In the genomic region with DNA sequence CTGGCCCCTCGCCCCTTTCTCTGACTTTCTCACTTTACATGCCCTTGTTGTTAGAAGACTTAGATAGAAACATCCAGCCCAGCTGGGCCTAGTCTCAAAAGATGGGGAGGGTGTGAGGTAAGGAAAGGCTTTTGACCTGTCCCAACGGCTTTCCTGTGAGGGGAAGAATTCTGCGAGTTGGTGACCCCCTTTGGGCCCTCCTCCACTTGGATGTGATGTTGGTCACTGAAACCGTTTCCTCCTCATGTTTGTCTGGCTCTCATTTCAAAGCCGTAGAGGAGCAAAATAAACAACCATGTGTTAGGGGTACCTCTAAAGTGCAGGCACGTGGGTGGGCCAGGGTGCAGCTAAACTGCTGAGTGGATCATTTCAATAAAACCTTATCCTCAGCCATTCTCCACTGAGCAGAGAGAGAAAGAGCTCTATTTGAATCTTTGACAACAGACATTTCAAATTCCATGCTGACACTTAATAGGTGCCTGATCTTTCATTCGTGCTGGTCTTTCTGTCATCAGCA, we compare ENCODE assay signal across 8 cellular contexts.
DNase-seq lines count a peak whose midpoint lies in the region; ATAC-seq, FAIRE-seq and TF ChIP-seq lines count a peak whose summit lies in the region.

No MANE protein-coding gene starts in this region.

- peak; percentile 4 for DNase-seq in stimulated activated CD8-positive, alpha-beta memory T cell treated with anti-CD3 and anti-CD28 coated beads, Interleukin-12 subunit alpha, Interleukin-12 subunit beta, amount 100 ng/mL, for 4 hours (ENCODE audit: low read depth)
- DNase-seq in stimulated activated CD8-positive, alpha-beta memory T cell treated with anti-CD3 and anti-CD28 coated beads, Interleukin-4, amount 100 ng/mL, for 48 hours, result no peak
- DNase-seq in MCF 10A (ENCODE audit: unreplicated experiment) (no peak), mucosa of gallbladder (ENCODE audit: low spot score) (peak; percentile 11), COLO829 (ENCODE audit: low spot score) (no peak), D721Med (ENCODE audit: insufficient read length, low spot score) (no peak)

- intact Hi-C loops in MCF 10A (cut with micrococcal nuclease), result no loop called here

- H3K4me1 Mint-ChIP-seq in MCF 10A (ENCODE audit: insufficient read depth, unreplicated experiment), result peaks cover 7% of the 10 kb centered on the region

- peak overlapping the region; percentile 94 for H3K27ac ChIP-seq in urinary bladder (ENCODE audit: low read depth)

- H3K9me3 Mint-ChIP-seq in MCF 10A (ENCODE audit: unreplicated experiment), result no peaks in the 10 kb centered on the region

- no peak for ATAC-seq in HG02678 (IDR thresholded peaks at IDR 0.05; ENCODE audit: unreplicated experiment)

- H3K36me3 ChIP-seq in urinary bladder (ENCODE audit: insufficient read depth), result no peaks in the 10 kb centered on the region

- WGBS in urinary bladder, result 5% methylated on average over 7 of the region's 7 CpGs

- no peak for TF ChIP-seq CTCF in MCF 10A (IDR thresholded peaks at IDR 0.05; ENCODE audit: unreplicated experiment)
- TF ChIP-seq CTCF in D721Med (IDR thresholded peaks at IDR 0.05; ENCODE audit: insufficient read depth, missing control alignments), result no peak

- H3K4me1 ChIP-seq in urinary bladder (ENCODE audit: insufficient read depth), result no peaks in the 10 kb centered on the region

- peak overlapping the region; percentile 80 for H3K27ac Mint-ChIP-seq in MCF 10A (ENCODE audit: low read depth, unreplicated experiment)

- no peaks in the 10 kb centered on the region for H3K36me3 Mint-ChIP-seq in MCF 10A (ENCODE audit: insufficient read depth, unreplicated experiment)

- H3K4me3 ChIP-seq in urinary bladder (ENCODE audit: low read depth, low read length), result peak overlapping the region; percentile 53

- no peaks in the 10 kb centered on the region for H3K27me3 Mint-ChIP-seq in MCF 10A (ENCODE audit: insufficient read depth, unreplicated experiment)

- no peak for FAIRE-seq in D721Med (lab: Jason Lieb, UNC)

- POLR2A ChIA-PET in MCF 10A (lab: Yijun Ruan, JAX), result interaction anchor here (0.8 to 2.2 kb wide), 7 partner anchors 12 to 102 kb away, joined by 3 to 10 read pairs (median 5); no protein-coding TSS in a partner anchor

- BruUV-seq in MCF 10A (replicated peaks; lab: Mats Ljungman, UMichigan), result TSS peak; percentile 85

- peak overlapping the region; percentile 77 for H3K4me3 Mint-ChIP-seq in MCF 10A (ENCODE audit: unreplicated experiment)

- CTCF ChIA-PET in MCF 10A (lab: Yijun Ruan, JAX), result interaction anchor here (1.9 kb wide), 1 partner anchor 68 kb away, joined by 8 read pairs; no protein-coding TSS in a partner anchor

Comparison
In these comparisons a context has a peak if more than half of its experiments do, and no peak if none do; other contexts are left out.
1. DNase-seq: peak in stimulated activated CD8-positive, alpha-beta memory T cell treated with anti-CD3 and anti-CD28 coated beads, Interleukin-12 subunit alpha, Interleukin-12 subunit beta, amount 100 ng/mL, for 4 hours (single experiment) and mucosa of gallbladder (single experiment); none in stimulated activated CD8-positive, alpha-beta memory T cell treated with anti-CD3 and anti-CD28 coated beads, Interleukin-4, amount 100 ng/mL, for 48 hours (single experiment), MCF 10A (single experiment), COLO829 (single experiment) and D721Med (single experiment).